ENCODE assay signal across 8 cellular contexts in genomic region chr16:48354385-48354784, GRCh38. TPM values are rescaled to one million over a fixed set of nuclear protein-coding genes. Genes with fewer than 3 reads are reported as not detected.
DNase-seq lines count a peak whose midpoint lies in the region; ATAC-seq, FAIRE-seq and TF ChIP-seq lines count a peak whose summit lies in the region.
"Not testable (repeated sequence)": the region's sequence is repeated elsewhere in the genome, so short reads cannot be mapped to it uniquely, and the experiment has no call there.

No MANE protein-coding gene starts in this region.

- not testable (repeated sequence) for DNase-seq in CD14-positive monocyte (ENCODE audit: low spot score); activated naive CD4-positive, alpha-beta T cell treated with anti-CD3 and anti-CD28 coated beads, Interleukin-2, amount 10 ng/mL, durations not matched to agents 7 days and 5 days; astrocyte (ENCODE audit: low read depth); memory B cell (ENCODE audit: low spot score in 2 of 2); type B pancreatic cell (ENCODE audit: extremely low spot score, unreplicated experiment)
- DNase-seq in activated CD4-positive, alpha-beta T cell treated with anti-CD3 and anti-CD28 coated beads for 36 hours: peak; percentile 30
- DNase-seq in activated T-cell treated with anti-CD3 and anti-CD28 coated beads for 48 hours (ENCODE audit: low read depth): peak; percentile 15
- peak; percentile 39 for DNase-seq in stimulated activated CD8-positive, alpha-beta memory T cell treated with anti-CD3 and anti-CD28 coated beads, Interleukin-4, amount 100 ng/mL, for 48 hours

- TF ChIP-seq CTCF in CD14-positive monocyte (IDR thresholded peaks at IDR 0.05); astrocyte (IDR thresholded peaks at IDR 0.05; ENCODE audit: insufficient read depth, low read depth, low read length); type B pancreatic cell (conservative IDR thresholded peaks at IDR 0.05): not testable (repeated sequence)

- peak; percentile 43 for ATAC-seq in activated CD4-positive, alpha-beta T cell treated with anti-CD3 and anti-CD28 coated beads for 36 hours
- not testable (repeated sequence) for ATAC-seq in memory B cell (ENCODE audit: low read depth)

- POLR2A ChIA-PET in activated CD4-positive, alpha-beta T cell treated with anti-CD3 and anti-CD28 coated beads for 36 hours (lab: Charles Lee): interaction anchor here (1.0 kb wide), 1 partner anchor 269 kb away, joined by 5 read pairs; no protein-coding TSS in a partner anchor

- H3K9me3 Mint-ChIP-seq in CD14-positive monocyte; activated CD4-positive, alpha-beta T cell treated with anti-CD3 and anti-CD28 coated beads for 36 hours (ENCODE audit: low read depth); activated naive CD4-positive, alpha-beta T cell treated with anti-CD3 and anti-CD28 coated beads, Interleukin-2, amount 10 ng/mL, durations not matched to agents 7 days and 5 days; astrocyte (ENCODE audit: unreplicated experiment); memory B cell; type B pancreatic cell: not testable (repeated sequence)

- peaks cover 25% of the 10 kb centered on the region for H3K36me3 ChIP-seq in astrocyte (ENCODE audit: insufficient read depth, low read length)

- not testable (repeated sequence) for H3K4me3 ChIP-seq in astrocyte (ENCODE audit: insufficient read depth, low read depth, low read length)

- H3K9ac ChIP-seq in astrocyte (ENCODE audit: low read length): not testable (repeated sequence)

- H3K36me3 Mint-ChIP-seq in CD14-positive monocyte (peaks cover 57 to 71% of the 10 kb centered on the region in 2 donors), astrocyte (ENCODE audit: low read depth, unreplicated experiment) (peaks cover 15% of the 10 kb centered on the region), type B pancreatic cell (peaks cover 35% of the 10 kb centered on the region)
- peaks cover 45% of the 10 kb centered on the region for H3K36me3 Mint-ChIP-seq in activated CD4-positive, alpha-beta T cell treated with anti-CD3 and anti-CD28 coated beads for 36 hours (ENCODE audit: low read depth)
- H3K36me3 Mint-ChIP-seq in activated naive CD4-positive, alpha-beta T cell treated with anti-CD3 and anti-CD28 coated beads, Interleukin-2, amount 10 ng/mL, durations not matched to agents 7 days and 5 days: peaks cover 38% of the 10 kb centered on the region
- H3K36me3 Mint-ChIP-seq in memory B cell: not testable (repeated sequence)

- H3K4me1 Mint-ChIP-seq in CD14-positive monocyte; astrocyte (ENCODE audit: low read depth, unreplicated experiment); type B pancreatic cell (ENCODE audit: unreplicated experiment): not testable (repeated sequence)
- peaks cover 25% of the 10 kb centered on the region for H3K4me1 Mint-ChIP-seq in activated CD4-positive, alpha-beta T cell treated with anti-CD3 and anti-CD28 coated beads for 36 hours
- H3K4me1 Mint-ChIP-seq in activated naive CD4-positive, alpha-beta T cell treated with anti-CD3 and anti-CD28 coated beads, Interleukin-2, amount 10 ng/mL, durations not matched to agents 7 days and 5 days: peaks cover 15% of the 10 kb centered on the region
- H3K4me1 Mint-ChIP-seq in memory B cell: peaks cover 13% of the 10 kb centered on the region

- H3K27me3 Mint-ChIP-seq in CD14-positive monocyte (ENCODE audit: low read depth in 3 of 3); activated CD4-positive, alpha-beta T cell treated with anti-CD3 and anti-CD28 coated beads for 36 hours; activated naive CD4-positive, alpha-beta T cell treated with anti-CD3 and anti-CD28 coated beads, Interleukin-2, amount 10 ng/mL, durations not matched to agents 7 days and 5 days; astrocyte (ENCODE audit: low read depth, unreplicated experiment); memory B cell; type B pancreatic cell: not testable (repeated sequence)

- not testable (repeated sequence) for H3K9me3 ChIP-seq in astrocyte (ENCODE audit: insufficient read depth, low read depth, low read length)

- peaks cover 41% of the 10 kb centered on the region for H4K20me1 ChIP-seq in astrocyte (ENCODE audit: insufficient read depth, low read length)

- not testable (repeated sequence) for H3K27me3 ChIP-seq in astrocyte (ENCODE audit: insufficient read depth, low read length)

- peak overlapping the region in 4 of 7 donors; percentile 13 to 64 (median 38) for H3K27ac Mint-ChIP-seq in CD14-positive monocyte
- H3K27ac Mint-ChIP-seq in activated CD4-positive, alpha-beta T cell treated with anti-CD3 and anti-CD28 coated beads for 36 hours: not testable (repeated sequence)
- peak overlapping the region; percentile 8 for H3K27ac Mint-ChIP-seq in activated naive CD4-positive, alpha-beta T cell treated with anti-CD3 and anti-CD28 coated beads, Interleukin-2, amount 10 ng/mL, durations not matched to agents 7 days and 5 days
- H3K27ac Mint-ChIP-seq in astrocyte (ENCODE audit: unreplicated experiment): peak overlapping the region; percentile 53
- H3K27ac Mint-ChIP-seq in memory B cell: peak overlapping the region; percentile 17
- peak overlapping the region; percentile 23 for H3K27ac Mint-ChIP-seq in type B pancreatic cell

- H3K4me1 ChIP-seq in astrocyte (ENCODE audit: insufficient read depth, low read length): not testable (repeated sequence)

- not testable (repeated sequence) for H3K4me3 Mint-ChIP-seq in CD14-positive monocyte; activated CD4-positive, alpha-beta T cell treated with anti-CD3 and anti-CD28 coated beads for 36 hours; activated naive CD4-positive, alpha-beta T cell treated with anti-CD3 and anti-CD28 coated beads, Interleukin-2, amount 10 ng/mL, durations not matched to agents 7 days and 5 days; astrocyte (ENCODE audit: unreplicated experiment); memory B cell; type B pancreatic cell

- not testable (repeated sequence) for H2AFZ ChIP-seq in astrocyte (ENCODE audit: low read depth, low read length)

- not testable (repeated sequence) for H3K27ac ChIP-seq in astrocyte (ENCODE audit: low read depth, low read length)

- CTCF ChIA-PET in activated CD4-positive, alpha-beta T cell treated with anti-CD3 and anti-CD28 coated beads for 36 hours (lab: Charles Lee): interaction anchor here (0.6 to 5.7 kb wide), 10 partner anchors 8 to 275 kb away, joined by 3 to 72 read pairs (median 5); no protein-coding TSS in a partner anchor
- CTCF ChIA-PET in activated naive CD4-positive, alpha-beta T cell treated with anti-CD3 and anti-CD28 coated beads, Interleukin-2, amount 10 ng/mL, durations not matched to agents 7 days and 5 days (lab: Charles Lee): interaction anchor here (0.6 to 7.0 kb wide), 18 partner anchors 10 to 276 kb away, joined by 3 to 70 read pairs (median 4); partner anchors contain the start of gene LONP2

- not testable (repeated sequence) for H3K4me2 ChIP-seq in astrocyte (ENCODE audit: low read length)

- not testable (repeated sequence) for FAIRE-seq in astrocyte (lab: Jason Lieb, UNC)

- intact Hi-C loops in CD14-positive monocyte (cut with micrococcal nuclease): loop anchor here (5.0 kb wide), 3 partner anchors 33 to 278 kb away; partner anchors contain the start of gene SIAH1 (in 1 of the 2)
- intact Hi-C loops in activated CD4-positive, alpha-beta T cell treated with anti-CD3 and anti-CD28 coated beads for 36 hours (cut with DNase I, micrococcal nuclease): loop anchor here (1.0 to 5.0 kb wide), 3 partner anchors 104 to 188 kb away; partner anchors contain the start of gene LONP2 (in 1 of the 2)

- peaks cover 45% of the 10 kb centered on the region for H3K79me2 ChIP-seq in astrocyte (ENCODE audit: insufficient read depth, low read length)

RNA-seq across cellular contexts. Expression of gene SIAH1, which starts 30.8 kb away (rescaled TPM):
- 1 to 10 TPM; 4.9 to 5.6 TPM for polyA plus RNA-seq in CD14-positive monocyte
- 10 to 100 TPM; 13.1 to 13.3 TPM for total RNA-seq in activated CD4-positive, alpha-beta T cell treated with anti-CD3 and anti-CD28 coated beads for 36 hours
- total RNA-seq in astrocyte (22.5 and 24.4 TPM in 2 replicates), type B pancreatic cell (ENCODE audit: low replicate concordance) (23.3 and 26.8 TPM in 2 replicates)
